18 cellular contexts compared by ENCODE assay signal in the genomic region with DNA sequence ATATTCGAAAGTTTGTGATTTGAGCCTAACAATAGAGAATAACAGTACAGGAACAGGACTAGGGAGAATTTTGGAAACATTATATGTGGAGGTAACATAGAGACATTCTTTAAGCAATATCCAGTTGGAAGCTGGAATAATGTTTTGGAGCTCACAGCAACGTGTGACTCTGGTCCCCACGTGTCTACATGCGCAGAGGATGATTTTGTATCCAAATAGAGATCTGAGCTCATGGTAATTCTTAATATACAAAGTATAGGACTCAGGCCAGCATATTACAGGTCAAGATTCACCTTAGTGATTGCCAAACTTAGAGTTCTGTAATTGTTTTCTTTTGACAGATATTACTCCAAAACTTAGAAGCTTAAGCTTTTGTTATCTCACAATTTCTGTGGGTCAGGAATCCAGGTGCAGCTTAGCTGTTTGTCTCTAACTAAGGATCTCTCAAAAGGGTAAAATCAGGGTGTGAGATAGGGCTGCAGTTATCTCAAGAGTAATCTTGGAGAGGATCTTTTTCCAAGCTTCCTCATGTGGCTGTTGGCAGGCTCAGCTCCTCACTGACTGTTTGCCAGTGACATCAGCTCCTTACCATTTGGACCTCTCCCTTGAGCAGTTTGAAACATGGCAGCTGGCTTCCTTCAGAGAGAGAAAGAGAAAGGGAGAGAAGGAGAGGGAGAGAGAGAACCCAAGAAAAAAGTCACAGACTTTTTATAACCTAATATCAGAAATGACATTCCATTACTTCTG.
DNase-seq lines count a peak whose midpoint lies in the region; ATAC-seq, FAIRE-seq and TF ChIP-seq lines count a peak whose summit lies in the region.
"Had no signal": no experiment of that assay in that cellular context is flagged by ENCODE, and none has a peak within 500 bp of the region (broad histone marks: within the 10 kb centered on the region; RNA-seq: fewer than 3 reads in every experiment).

No MANE protein-coding gene starts in this region.

- H3K27ac ChIP-seq in epithelial cell of prostate: peak overlapping the region; percentile 0
- H3K27ac ChIP-seq in neuronal stem cell (replicated peaks; ENCODE audit: low read length): no peak overlapping the region
- no peak overlapping the region for H3K27ac ChIP-seq in HepG2 (ENCODE audit: extremely low read length, insufficient read depth, low read length)
- no peak overlapping the region for H3K27ac ChIP-seq in aorta (ENCODE audit: low read depth in 1 of 2, low read length in 2 of 2)

- H2BK5ac ChIP-seq in neuronal stem cell (ENCODE audit: low read length): no peak overlapping the region

- H2AK5ac ChIP-seq in neuronal stem cell (ENCODE audit: low read depth, low read length): no peak overlapping the region

- H3K9ac ChIP-seq in Loucy (ENCODE audit: low read depth, low read length, poor library complexity, severe bottlenecking): no peak overlapping the region
- H3K9ac ChIP-seq in neuronal stem cell (ENCODE audit: low read depth, low read length, poor library complexity): no peak overlapping the region
- H3K9ac ChIP-seq in HepG2 (ENCODE audit: insufficient read depth, low read depth, low read length): no peak overlapping the region

- H4K91ac ChIP-seq in neuronal stem cell (ENCODE audit: low read depth, low read length, poor library complexity): no peak overlapping the region

- no peak for FAIRE-seq in HepG2 (lab: Jason Lieb, UNC)
- FAIRE-seq: A204.1, D721Med, H54 had no signal

- H3K79me2 ChIP-seq in Loucy (ENCODE audit: insufficient read depth, low read length) (no peaks in the 10 kb centered on the region), HepG2 (ENCODE audit: insufficient read depth, low read length) (no peaks in the 10 kb centered on the region)

- no peak overlapping the region for H2BK120ac ChIP-seq in neuronal stem cell (ENCODE audit: low read depth, low read length)

- H3K36me3 ChIP-seq in Loucy (ENCODE audit: insufficient read depth, low read length) (no peaks in the 10 kb centered on the region), neuronal stem cell (replicated peaks in 1 of 2; ENCODE audit: control insufficient read depth in 2 of 2, insufficient read depth in 2 of 2, low read length in 2 of 2) (no peaks in the 10 kb centered on the region), HepG2 (replicated peaks in 1 of 2; ENCODE audit: control insufficient read depth in 1 of 2, insufficient read depth in 2 of 2, low read length in 2 of 2) (no peaks in the 10 kb centered on the region), aorta (ENCODE audit: control insufficient read depth in 1 of 2, insufficient read depth in 2 of 2, low read length in 1 of 2) (no peaks in the 10 kb centered on the region)

- no peaks in the 10 kb centered on the region for H3K9me2 ChIP-seq in Loucy (replicated peaks; ENCODE audit: low read depth, low read length)

- DNase-seq in AG10803 (ENCODE audit: low read depth) (peak; percentile 2), epithelial cell of prostate (ENCODE audit: low read depth, low spot score) (no peak), neuronal stem cell (ENCODE audit: low spot score) (no peak), HepG2 (ENCODE audit: low spot score) (no peak), aorta (no peak)
- DNase-seq: DMS53, KBM-7, MV-4-11, NCI-H1105 treated with DMSO at 0.1 percent for 48 hours, NCI-H2081, NCI-H2171 treated with DMSO at 0.1 percent for 48 hours, NCI-H524 treated with DMSO at 0.1 percent for 48 hours, Right ventricle myocardium superior had no signal

- no peak for TF ChIP-seq RAD21 in HepG2 (CRISPR knock-in tag; IDR thresholded peaks at IDR 0.05)

- in situ Hi-C loops in HepG2 (cut with HindIII; ENCODE audit: extremely low pct_ligation_motif_present, low pct_unique_long_range_greater_than_20kb): no loop called here

- H3K4me1 ChIP-seq in Loucy (ENCODE audit: insufficient read depth, low read length, poor library complexity, severe bottlenecking) (no peaks in the 10 kb centered on the region), neuronal stem cell (ENCODE audit: control insufficient read depth in 2 of 2, insufficient read depth in 1 of 2, low read depth in 1 of 2, low read length in 2 of 2) (peaks cover 5 to 7% of the 10 kb centered on the region in 2 donors), HepG2 (ENCODE audit: insufficient read depth, low read length) (no peaks in the 10 kb centered on the region), aorta (ENCODE audit: control insufficient read depth in 1 of 2, insufficient read depth in 2 of 2, low read length in 2 of 2) (no peaks in the 10 kb centered on the region)

- H4K8ac ChIP-seq in neuronal stem cell (ENCODE audit: low read depth, low read length): no peak overlapping the region

- H2AFZ ChIP-seq in Loucy (ENCODE audit: low read length) (0 out of 2 replicates have a peak overlapping the region, but pooled peaks have one; percentile 4), neuronal stem cell (ENCODE audit: low read length) (peak overlapping the region; percentile 15), HepG2 (ENCODE audit: low read length) (no peak overlapping the region)

- no peak for TF ChIP-seq POLR2A in HepG2 (IDR thresholded peaks at IDR 0.05; ENCODE audit: insufficient read depth in 1 of 2, low read depth in 2 of 2, low read length in 2 of 2)

- no CpG with 5 or more reads among the region's 4 CpGs for WGBS in neuronal stem cell (ENCODE audit: extremely low coverage in 2 of 2, insufficient read length in 2 of 2, insufficient replicate concordance in 1 of 2), 2 donors
- whole genome bisulfite sequencing in HepG2 (ENCODE audit: low lambda C conversion rate): 0% methylated on average over 4 of the region's 4 CpGs
- 81 to 89% methylated on average over 4 of the region's 4 CpGs for WGBS in aorta, 2 donors

- H3K4ac ChIP-seq in neuronal stem cell (ENCODE audit: low read length): no peak overlapping the region

- H3K23ac ChIP-seq in neuronal stem cell (ENCODE audit: low read depth, low read length, poor library complexity): no peak overlapping the region

- H3K4me2 ChIP-seq in Loucy (ENCODE audit: low read depth, low read length, poor library complexity, severe bottlenecking) (no peak overlapping the region), neuronal stem cell (ENCODE audit: insufficient read depth, low read length, poor library complexity, severe bottlenecking) (no peak overlapping the region), HepG2 (ENCODE audit: low read depth, low read length) (no peak overlapping the region)

- TF ChIP-seq CTCF in AG10803 (conservative IDR thresholded peaks at IDR 0.05; ENCODE audit: low read length) (no peak), Loucy (conservative IDR thresholded peaks at IDR 0.05; ENCODE audit: low read length) (no peak), HepG2 (CRISPR knock-in tag; IDR thresholded peaks at IDR 0.05) (no peak)

- no TSS peak for BruUV-seq in HepG2 (replicated peaks; lab: Mats Ljungman, UMichigan)

- H3F3A ChIP-seq in Loucy (ENCODE audit: low read depth): no peaks in the 10 kb centered on the region

- no peak overlapping the region for H3K14ac ChIP-seq in neuronal stem cell (ENCODE audit: low read length)

- POLR2A ChIA-PET in HepG2 (lab: Yijun Ruan, JAX): no interaction called here

- no peak overlapping the region for H2BK15ac ChIP-seq in neuronal stem cell (ENCODE audit: low read length)

- no peaks in the 10 kb centered on the region for H3K79me1 ChIP-seq in neuronal stem cell (ENCODE audit: low read depth, low read length)

- CTCF ChIA-PET in HepG2 (lab: Yijun Ruan, JAX; ENCODE audit: low intra/inter-chr PET ratio, low total read pairs): no interaction called here

- H3K27me3 ChIP-seq in Loucy (ENCODE audit: insufficient read depth, low read length, poor library complexity, severe bottlenecking) (no peaks in the 10 kb centered on the region), neuronal stem cell (ENCODE audit: control insufficient read depth in 3 of 3, insufficient read depth in 3 of 3, low read depth in 1 of 3, low read length in 3 of 3) (no peaks in the 10 kb centered on the region), HepG2 (ENCODE audit: control insufficient read depth in 1 of 2, insufficient read depth in 2 of 2, low read length in 2 of 2) (no peaks in the 10 kb centered on the region), aorta (ENCODE audit: control insufficient read depth in 1 of 2, insufficient read depth in 2 of 2, low read length in 1 of 2) (no peaks in the 10 kb centered on the region)

- H3K9me3 ChIP-seq in Loucy (ENCODE audit: insufficient read depth, low read depth, low read length) (no peaks in the 10 kb centered on the region), neuronal stem cell (replicated peaks in 1 of 2; ENCODE audit: control insufficient read depth in 2 of 2, insufficient read depth in 1 of 2, low read depth in 1 of 2, low read length in 2 of 2) (no peaks in the 10 kb centered on the region), HepG2 (ENCODE audit: low read length) (no peaks in the 10 kb centered on the region), aorta (ENCODE audit: control insufficient read depth, low read length) (no peaks in the 10 kb centered on the region)

- no peak overlapping the region for H3K18ac ChIP-seq in neuronal stem cell (ENCODE audit: low read length)

- intact Hi-C loops in HepG2 (cut with micrococcal nuclease; ENCODE audit: unreplicated experiment) (no loop called here), aorta (cut with DNase I) (no loop called here)

- H4K20me1 ChIP-seq in Loucy (ENCODE audit: insufficient read depth, low read length, poor library complexity, severe bottlenecking) (no peaks in the 10 kb centered on the region), HepG2 (ENCODE audit: insufficient read depth, low read length) (no peaks in the 10 kb centered on the region)

- H2BK12ac ChIP-seq in neuronal stem cell (ENCODE audit: low read length): no peak overlapping the region

- ATAC-seq in HepG2 (no peak), GM21825 (IDR thresholded peaks at IDR 0.05; ENCODE audit: unreplicated experiment) (no peak), aorta (ENCODE audit: low FRiP score) (no peak)

- TF ChIP-seq EP300 in HepG2 (IDR thresholded peaks at IDR 0.05; ENCODE audit: low read depth in 2 of 2, low read length in 2 of 2) (no peak), HepG2 (CRISPR knock-in tag; IDR thresholded peaks at IDR 0.05; ENCODE audit: borderline replicate concordance) (no peak)

- H3K4me3 ChIP-seq in AG10803 (ENCODE audit: low read length) (no peak overlapping the region), Loucy (ENCODE audit: low read length, poor library complexity, severe bottlenecking) (no peak overlapping the region), neuronal stem cell (ENCODE audit: low read length in 2 of 2) (no peak overlapping the region), HepG2 (replicated peaks in 1 of 3; ENCODE audit: insufficient read depth in 1 of 3, low read depth in 2 of 3, low read length in 3 of 3) (no peak overlapping the region), aorta (ENCODE audit: low read length in 2 of 2) (no peak overlapping the region)

TF ChIP-seq in HepG2, 621 proteins besides CTCF, POLR2A, EP300 and RAD21 (continues in another document):
- TF ChIP-seq CBX2 (IDR thresholded peaks at IDR 0.05; ENCODE audit: low read depth, low read length) (no peak), CBX2 (CRISPR knock-in tag; IDR thresholded peaks at IDR 0.05; ENCODE audit: low read depth) (no peak), MIER2 (CRISPR knock-in tag; IDR thresholded peaks at IDR 0.05) (no peak), POLR2G (IDR thresholded peaks at IDR 0.05; ENCODE audit: low read depth, low read length) (no peak), SRSF1 (optimal IDR thresholded peaks at IDR 0.05; ENCODE audit: low read depth, low read length) (no peak)
